Comparison of ENCODE assay signal across 33 cellular contexts in genomic region chr21:44727757-44728156, GRCh38. TPM values are rescaled to one million over a fixed set of nuclear protein-coding genes. Genes with fewer than 3 reads are reported as not detected.
"Had no signal": no experiment of that assay in that cellular context is flagged by ENCODE, and none has a peak within 500 bp of the region (broad histone marks: within the 10 kb centered on the region; RNA-seq: fewer than 3 reads in every experiment).

No MANE protein-coding gene starts in this region.

- H3K9me3 ChIP-seq: SJSA1 had no signal

- ATAC-seq: activated CD8-positive, alpha-beta memory T cell treated with anti-CD3 and anti-CD28 coated beads, Interleukin-2, amount 10 ng/mL, durations not matched to agents 7 days and 5 days; Panc1; SK-N-SH treated with all-trans-retinoic acid at 6 μM for 48 hours had no signal

- H3K4me1 Mint-ChIP-seq: activated CD4-positive, alpha-beta T cell treated with anti-CD3 and anti-CD28 coated beads, Interleukin-2, amount 10 ng/mL, durations not matched to agents 24 days and 14 days had no signal

- H3K4me3 Mint-ChIP-seq: activated B cell treated with CpG ODN at 0.5 μM for 24 hours; activated CD4-positive, alpha-beta T cell treated with anti-CD3 and anti-CD28 coated beads, Interleukin-2, amount 10 ng/mL, durations not matched to agents 24 days and 14 days; activated CD8-positive, alpha-beta memory T cell treated with anti-CD3 and anti-CD28 coated beads, Interleukin-2, amount 10 ng/mL, durations not matched to agents 7 days and 5 days; activated naive CD8-positive, alpha-beta T cell; activated T-cell treated with anti-CD3 and anti-CD28 coated beads, Interleukin-2, amount 50 U/mL, for 24 hours; activated T-helper 1 cell treated with anti-CD3 and anti-CD28 coated beads, Interleukin-12 subunit alpha, Interleukin-12 subunit beta, Interleukin-2, Interleukin-4 antibody, amounts not matched to agents 30 ng/mL and 10 ng/mL and 1 ng/mL, durations not matched to agents 14 hours and 24 hours and 36 hours; brain had no signal

- H3K4me2 ChIP-seq: KMS-11 had no signal

- H3K9me3 Mint-ChIP-seq: activated B cell treated with CpG ODN at 0.5 μM for 24 hours; activated CD4-positive, alpha-beta T cell treated with anti-CD3 and anti-CD28 coated beads, Interleukin-2, amount 10 ng/mL, durations not matched to agents 24 days and 14 days; activated T-cell treated with anti-CD3 and anti-CD28 coated beads, Interleukin-2, amount 50 U/mL, for 24 hours; activated T-helper 1 cell treated with anti-CD3 and anti-CD28 coated beads, Interleukin-12 subunit alpha, Interleukin-12 subunit beta, Interleukin-2, Interleukin-4 antibody, amounts not matched to agents 30 ng/mL and 10 ng/mL and 1 ng/mL, durations not matched to agents 14 hours and 24 hours and 36 hours had no signal

- H3K27ac Mint-ChIP-seq: activated B cell treated with CpG ODN at 0.5 μM for 24 hours; activated CD4-positive, alpha-beta T cell treated with anti-CD3 and anti-CD28 coated beads, Interleukin-2, amount 10 ng/mL, durations not matched to agents 24 days and 14 days; activated CD8-positive, alpha-beta memory T cell treated with anti-CD3 and anti-CD28 coated beads, Interleukin-2, amount 10 ng/mL, durations not matched to agents 7 days and 5 days; activated naive CD8-positive, alpha-beta T cell; activated T-cell treated with anti-CD3 and anti-CD28 coated beads, Interleukin-2, amount 50 U/mL, for 24 hours; activated T-helper 1 cell treated with anti-CD3 and anti-CD28 coated beads, Interleukin-12 subunit alpha, Interleukin-12 subunit beta, Interleukin-2, Interleukin-4 antibody, amounts not matched to agents 30 ng/mL and 10 ng/mL and 1 ng/mL, durations not matched to agents 14 hours and 24 hours and 36 hours had no signal

- H3K27ac ChIP-seq: KMS-11, RWPE1, SJSA1 had no signal

- H3K4me3 ChIP-seq: SJSA1 had no signal

- DNase-seq: activated B cell treated with CpG ODN at 0.5 μM for 24 hours; activated CD4-positive, alpha-beta T cell treated with anti-CD3 and anti-CD28 coated beads for 1 hour; activated CD4-positive, alpha-beta T cell treated with anti-CD3 and anti-CD28 coated beads, Interleukin-2, amount 10 ng/mL, durations not matched to agents 24 days and 14 days; activated CD4-positive, alpha-beta T cell treated with anti-CD3 and anti-CD28 coated beads, Interleukin-2, amount 50 U/mL, for 48 hours; activated CD8-positive, alpha-beta memory T cell treated with anti-CD3 and anti-CD28 coated beads, Interleukin-2, amount 10 ng/mL, durations not matched to agents 7 days and 5 days; activated effector memory CD4-positive, alpha-beta T cell treated with Interleukin-2 at 50 U/mL for 16 hours; activated naive CD4-positive, alpha-beta T cell; activated T-cell treated with anti-CD3 and anti-CD28 coated beads, Interleukin-2, amount 50 U/mL, for 24 hours; amygdala; NCI-H1092 treated with DMSO at 0.1 percent for 48 hours; NCI-H1417 treated with DMSO at 0.1 percent for 48 hours; NCI-H1694; NCI-H2029; NCI-H2107; NCI-H2171 treated with DMSO at 0.1 percent for 48 hours; NCI-H226; NCI-H526 treated with DMSO at 0.1 percent for 48 hours; NK-92 treated with Interleukin-12 subunit alpha and Interleukin-12 subunit beta, amount 100 ng/mL, for 24 hours; OCI-M1; SHP77; SW 1271 had no signal

- H3K36me3 ChIP-seq: SJSA1 had no signal

- H3K9ac ChIP-seq: KMS-11 had no signal

- H3K4me1 ChIP-seq: SJSA1 had no signal

- FAIRE-seq: astrocyte had no signal

- H3K27me3 Mint-ChIP-seq: activated naive CD8-positive, alpha-beta T cell had no signal

- H3K36me3 Mint-ChIP-seq: activated CD8-positive, alpha-beta memory T cell treated with anti-CD3 and anti-CD28 coated beads, Interleukin-2, amount 10 ng/mL, durations not matched to agents 7 days and 5 days; activated naive CD8-positive, alpha-beta T cell; brain had no signal

RNA-seq across cellular contexts. Expression of gene TSPEAR, which starts 16.4 kb away (rescaled TPM):
- total RNA-seq: activated B cell treated with CpG ODN at 0.5 μM for 24 hours; activated CD4-positive, alpha-beta T cell treated with anti-CD3 and anti-CD28 coated beads, Interleukin-2, amount 10 ng/mL, durations not matched to agents 24 days and 14 days; activated CD8-positive, alpha-beta memory T cell treated with anti-CD3 and anti-CD28 coated beads, Interleukin-2, amount 10 ng/mL, durations not matched to agents 7 days and 5 days; activated T-helper 1 cell treated with anti-CD3 and anti-CD28 coated beads, Interleukin-12 subunit alpha, Interleukin-12 subunit beta, Interleukin-2, Interleukin-4 antibody, amounts not matched to agents 30 ng/mL and 10 ng/mL and 1 ng/mL, durations not matched to agents 14 hours and 24 hours and 36 hours; astrocyte; MCF 10A; SJSA1; T-helper 1 cell treated with Interleukin-12 subunit alpha and Interleukin-12 subunit beta and Interleukin-4 antibody, amounts not matched to agents 30 ng/mL and 1 ng/mL, for 36 hours had no signal

RNA-seq across cellular contexts. Expression of gene KRTAP10-12, which starts 30.8 kb away (rescaled TPM):
- total RNA-seq: activated B cell treated with CpG ODN at 0.5 μM for 24 hours; activated CD4-positive, alpha-beta T cell treated with anti-CD3 and anti-CD28 coated beads, Interleukin-2, amount 10 ng/mL, durations not matched to agents 24 days and 14 days; activated CD8-positive, alpha-beta memory T cell treated with anti-CD3 and anti-CD28 coated beads, Interleukin-2, amount 10 ng/mL, durations not matched to agents 7 days and 5 days; activated T-helper 1 cell treated with anti-CD3 and anti-CD28 coated beads, Interleukin-12 subunit alpha, Interleukin-12 subunit beta, Interleukin-2, Interleukin-4 antibody, amounts not matched to agents 30 ng/mL and 10 ng/mL and 1 ng/mL, durations not matched to agents 14 hours and 24 hours and 36 hours; astrocyte; MCF 10A; NCI-H460; SJSA1; T-helper 1 cell treated with Interleukin-12 subunit alpha and Interleukin-12 subunit beta and Interleukin-4 antibody, amounts not matched to agents 30 ng/mL and 1 ng/mL, for 36 hours had no signal

RNA-seq across cellular contexts. Expression of gene KRTAP12-1, which starts 45.8 kb away (rescaled TPM):
- total RNA-seq: activated B cell treated with CpG ODN at 0.5 μM for 24 hours; activated CD4-positive, alpha-beta T cell treated with anti-CD3 and anti-CD28 coated beads, Interleukin-2, amount 10 ng/mL, durations not matched to agents 24 days and 14 days; activated CD8-positive, alpha-beta memory T cell treated with anti-CD3 and anti-CD28 coated beads, Interleukin-2, amount 10 ng/mL, durations not matched to agents 7 days and 5 days; activated T-helper 1 cell treated with anti-CD3 and anti-CD28 coated beads, Interleukin-12 subunit alpha, Interleukin-12 subunit beta, Interleukin-2, Interleukin-4 antibody, amounts not matched to agents 30 ng/mL and 10 ng/mL and 1 ng/mL, durations not matched to agents 14 hours and 24 hours and 36 hours; astrocyte; MCF 10A; NCI-H460; SJSA1; T-helper 1 cell treated with Interleukin-12 subunit alpha and Interleukin-12 subunit beta and Interleukin-4 antibody, amounts not matched to agents 30 ng/mL and 1 ng/mL, for 36 hours had no signal
